Comparison of ENCODE assay signal across 11 cellular contexts in the genomic region with DNA sequence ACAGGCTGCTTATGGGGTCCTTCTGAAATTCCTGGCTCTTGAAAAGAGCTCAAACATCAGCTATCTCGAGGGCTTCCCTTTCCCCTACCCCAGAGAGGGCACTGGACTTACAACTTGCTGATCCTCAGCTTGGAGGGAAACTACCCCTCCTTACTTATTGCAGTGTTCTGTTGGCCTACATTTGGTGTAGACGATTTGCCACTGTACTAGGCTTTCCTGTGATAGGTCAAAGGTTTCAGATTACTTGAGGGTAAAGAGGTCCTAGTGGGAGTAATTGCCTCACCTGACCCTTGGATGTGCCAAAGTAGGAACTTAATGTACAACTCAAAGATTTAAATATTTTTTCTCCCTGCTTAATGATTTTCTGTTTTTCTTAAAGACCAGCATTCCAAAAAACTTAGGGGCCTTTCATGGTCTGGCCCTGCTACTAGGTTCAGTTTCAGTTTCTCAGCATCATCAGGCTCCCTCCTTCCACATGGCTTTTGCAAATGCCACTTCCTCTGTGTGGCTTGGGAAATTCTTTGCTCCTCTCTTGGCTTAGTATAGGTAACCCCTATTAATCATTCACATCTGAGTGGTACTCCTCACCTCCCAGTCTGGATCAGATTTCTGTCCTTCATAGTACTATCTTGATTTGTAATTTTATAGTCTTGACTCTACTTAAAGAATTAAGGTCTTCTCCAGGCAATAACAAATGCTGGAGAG. TPM values are rescaled to one million over a fixed set of nuclear protein-coding genes. Genes with fewer than 3 reads are reported as not detected.
DNase-seq lines count a peak whose midpoint lies in the region; ATAC-seq and TF ChIP-seq lines count a peak whose summit lies in the region.
"Had no signal": no experiment of that assay in that cellular context is flagged by ENCODE, and none has a peak within 500 bp of the region (broad histone marks: within the 10 kb centered on the region; RNA-seq: fewer than 3 reads in every experiment).

No MANE protein-coding gene starts in this region.

- H3K4me1 ChIP-seq in KMS-11 (ENCODE audit: low read depth, poor library complexity, severe bottlenecking), result peaks cover 15% of the 10 kb centered on the region
- H3K4me1 ChIP-seq in Karpas-422 (ENCODE audit: low read length), result no peaks in the 10 kb centered on the region
- peaks cover 0 to 45% (median 17%) of the 10 kb centered on the region in 9 donors for H3K4me1 ChIP-seq in heart right ventricle

- H2AFZ ChIP-seq in KMS-11 (ENCODE audit: low read depth) (no peak overlapping the region), Karpas-422 (ENCODE audit: low read length) (no peak overlapping the region)

- ATAC-seq in GM18909 (IDR thresholded peaks at IDR 0.05; ENCODE audit: poor library complexity, unreplicated experiment) (peak; percentile 79), GM21825 (IDR thresholded peaks at IDR 0.05; ENCODE audit: unreplicated experiment) (peak; percentile 74), heart right ventricle (no peak)

- no peaks in the 10 kb centered on the region for H3K27me3 ChIP-seq in KMS-11 (ENCODE audit: insufficient read depth, low read depth)
- no peaks in the 10 kb centered on the region for H3K27me3 ChIP-seq in Karpas-422 (ENCODE audit: low read length)
- H3K27me3 ChIP-seq in heart right ventricle, result no peaks in the 10 kb centered on the region
- H3K27me3 ChIP-seq: dorsolateral prefrontal cortex, transverse colon had no signal

- H4K20me1 ChIP-seq in KMS-11 (ENCODE audit: insufficient read depth) (no peaks in the 10 kb centered on the region), Karpas-422 (ENCODE audit: insufficient read depth, low read depth, low read length) (0 out of 2 replicates have a peak, but pooled peaks cover 4% of the 10 kb centered on the region)

- WGBS in heart right ventricle, 2 donors, result 49 to 62% methylated on average over 2 of the region's 2 CpGs

- no peak overlapping the region for H3K4me3 ChIP-seq in KMS-11 (IDR thresholded peaks at IDR 0.05; ENCODE audit: insufficient read depth, low read depth, low read length)
- no peak overlapping the region for H3K4me3 ChIP-seq in Karpas-422 (ENCODE audit: low read length)
- H3K4me3 ChIP-seq in heart right ventricle, result no peak overlapping the region
- H3K4me3 ChIP-seq: dorsolateral prefrontal cortex, transverse colon had no signal

- H3K36me3 ChIP-seq in KMS-11 (ENCODE audit: insufficient read depth), result no peaks in the 10 kb centered on the region
- H3K36me3 ChIP-seq in Karpas-422 (ENCODE audit: insufficient read depth, low read length), result no peaks in the 10 kb centered on the region
- peaks cover 0 to 23% (median 0%) of the 10 kb centered on the region in 9 donors for H3K36me3 ChIP-seq in heart right ventricle
- H3K36me3 ChIP-seq: transverse colon had no signal

- DNase-seq in renal cortical epithelial cell (ENCODE audit: low read depth) (peak; percentile 87), G401 (ENCODE audit: low spot score) (no peak), Karpas-422 (no peak), heart right ventricle (no peak)
- DNase-seq: DMS 273 treated with DMSO at 0.1 percent for 48 hours; dorsolateral prefrontal cortex; NK-92 treated with Interleukin-12 subunit alpha and Interleukin-12 subunit beta, amount 100 ng/mL, for 24 hours; transverse colon had no signal

- intact Hi-C loops in heart right ventricle (cut with DNase I), result no loop called here

- H3K27ac ChIP-seq in KMS-11, result peak overlapping the region; percentile 9; the same call in 1 of the 2 replicates
- H3K27ac ChIP-seq in Karpas-422 (ENCODE audit: low read length), result no peak overlapping the region
- H3K27ac ChIP-seq in heart right ventricle, result peak overlapping the region in 1 of 10 donors; percentile 81
- H3K27ac ChIP-seq: dorsolateral prefrontal cortex, transverse colon had no signal

- in situ Hi-C loops in G401 (cut with HindIII; ENCODE audit: low sequenced_read_pairs), result no loop called here

- no peak overlapping the region for H3K9ac ChIP-seq in KMS-11
- no peak overlapping the region for H3K9ac ChIP-seq in Karpas-422 (ENCODE audit: low read length)

- H3K79me2 ChIP-seq in KMS-11 (ENCODE audit: insufficient read depth, low read depth) (no peaks in the 10 kb centered on the region), Karpas-422 (ENCODE audit: low read length) (no peaks in the 10 kb centered on the region)

- H3K4me2 ChIP-seq in KMS-11 (peak overlapping the region; percentile 41), Karpas-422 (ENCODE audit: low read depth, low read length, poor library complexity, severe bottlenecking) (no peak overlapping the region)

- no peaks in the 10 kb centered on the region for H3K9me2 ChIP-seq in Karpas-422 (replicated peaks; ENCODE audit: insufficient read depth, low read length)

- TF ChIP-seq CTCF in KMS-11 (conservative IDR thresholded peaks at IDR 0.05; ENCODE audit: low read depth, low read length) (no peak), heart right ventricle (IDR thresholded peaks at IDR 0.05) (no peak)

- H3K9me3 ChIP-seq in Karpas-422 (ENCODE audit: low read length) (no peaks in the 10 kb centered on the region), heart right ventricle (no peaks in the 10 kb centered on the region)
- H3K9me3 ChIP-seq: transverse colon had no signal

RNA-seq across cellular contexts. Expression of gene CYSTM1, which starts 32.4 kb away (rescaled TPM):
- 27.0 and 30.0 TPM in 2 replicates for total RNA-seq in renal cortical epithelial cell
- total RNA-seq in G401 (2014; rRNA removed; shearing (Covaris generic)), result 46.1 and 53.8 TPM in 2 replicates
- total RNA-seq in Karpas-422 (2014; rRNA removed; shearing (Covaris generic); ENCODE audit: low replicate concordance), result 17.8 and 28.5 TPM in 2 replicates
- 100 to 1,000 TPM in 3 of 10 donors, 10 to 100 TPM in 7; 55.2 to 114 (median 95.3) TPM for total RNA-seq in heart right ventricle
- polyA plus RNA-seq in heart right ventricle, result 100 to 1,000 TPM in 1 of 2 donors, 10 to 100 TPM in 1; 45.0 to 217 TPM

Comparison
In these comparisons a context has a peak if more than half of its experiments do, and no peak if none do; other contexts are left out.
1. ATAC-seq: peak in GM18909 (single experiment) and GM21825 (single experiment); none in heart right ventricle (0 of 8).